11 cellular contexts compared by ENCODE assay signal in genomic region chr6:1636971-1637871, GRCh38. TPM values are rescaled to one million over a fixed set of nuclear protein-coding genes. Genes with fewer than 3 reads are reported as not detected.
DNase-seq lines count a peak whose midpoint lies in the region; ATAC-seq and TF ChIP-seq lines count a peak whose summit lies in the region.
"Had no signal": no experiment of that assay in that cellular context is flagged by ENCODE, and none has a peak within 500 bp of the region (broad histone marks: within the 10 kb centered on the region; RNA-seq: fewer than 3 reads in every experiment).

No MANE protein-coding gene starts in this region.

- no peaks in the 10 kb centered on the region for H3K9me3 ChIP-seq in RWPE2 (ENCODE audit: severe bottlenecking)
- H3K9me3 ChIP-seq: colonic mucosa had no signal

- H3K4me1 Mint-ChIP-seq in Calu3 (ENCODE audit: low read depth, unreplicated experiment) (peaks cover 21% of the 10 kb centered on the region), memory B cell (peaks cover 10% of the 10 kb centered on the region)

- DNase-seq in Calu3 = peak; percentile 60
- DNase-seq in RWPE2 (ENCODE audit: low spot score) = peak; percentile 82
- no peak for DNase-seq in memory B cell (ENCODE audit: low spot score in 2 of 2)
- DNase-seq in T-helper 1 cell = no peak
- no peak for DNase-seq in stimulated activated CD4-positive, alpha-beta T cell treated with anti-CD3 and anti-CD28 coated beads, Interleukin-1b, Interleukin-23, amount 100 ng/mL, for 48 hours
- no peak for DNase-seq in HuH-7.5 (ENCODE audit: low spot score)
- DNase-seq: CD8-positive, alpha-beta T cell; colonic mucosa; H9 had no signal

- no peaks in the 10 kb centered on the region for H3K9me3 Mint-ChIP-seq in Calu3 (ENCODE audit: low read depth, unreplicated experiment)
- no peaks in the 10 kb centered on the region for H3K9me3 Mint-ChIP-seq in memory B cell
- H3K9me3 Mint-ChIP-seq: CD8-positive, alpha-beta T cell; H9 had no signal

- H3K27ac Mint-ChIP-seq in Calu3 (ENCODE audit: unreplicated experiment) = no peak overlapping the region
- H3K27ac Mint-ChIP-seq in memory B cell = no peak overlapping the region
- H3K27ac Mint-ChIP-seq: CD8-positive, alpha-beta T cell; H9 had no signal

- intact Hi-C loops in Calu3 (cut with micrococcal nuclease; ENCODE audit: unreplicated experiment) = no loop called here

- peaks cover 18% of the 10 kb centered on the region for H3K4me1 ChIP-seq in RWPE2 (ENCODE audit: insufficient read depth, poor library complexity, severe bottlenecking)
- H3K4me1 ChIP-seq: colonic mucosa had no signal

- H3K4me3 Mint-ChIP-seq in Calu3 (ENCODE audit: low read depth, unreplicated experiment) (no peak overlapping the region), memory B cell (no peak overlapping the region)
- H3K4me3 Mint-ChIP-seq: CD8-positive, alpha-beta T cell; H9 had no signal

- ATAC-seq in RWPE2 (ENCODE audit: low read depth) = peak; percentile 93
- ATAC-seq in memory B cell (ENCODE audit: low read depth) = peak; percentile 84
- ATAC-seq in GM18867 (IDR thresholded peaks at IDR 0.05; ENCODE audit: unreplicated experiment) = no peak
- ATAC-seq: CD8-positive, alpha-beta T cell had no signal

- H3K36me3 Mint-ChIP-seq in Calu3 (ENCODE audit: insufficient read depth, unreplicated experiment) (peaks cover 10% of the 10 kb centered on the region), memory B cell (peaks cover 5% of the 10 kb centered on the region)

- H3K27ac ChIP-seq in RWPE2 (ENCODE audit: poor library complexity, severe bottlenecking) = peak overlapping the region; percentile 43
- H3K27ac ChIP-seq: colonic mucosa had no signal

- no TSS peak for BruUV-seq in Calu3 (replicated peaks; lab: Mats Ljungman, UMichigan)

- H3K27me3 Mint-ChIP-seq in Calu3 (ENCODE audit: unreplicated experiment) (no peaks in the 10 kb centered on the region), memory B cell (peaks cover under 1% of the 10 kb centered on the region)

- no peaks in the 10 kb centered on the region for H3K27me3 ChIP-seq in RWPE2 (ENCODE audit: insufficient read depth, poor library complexity, severe bottlenecking)
- H3K27me3 ChIP-seq: colonic mucosa had no signal

- no peak overlapping the region for H3K4me3 ChIP-seq in RWPE2 (ENCODE audit: severe bottlenecking)
- H3K4me3 ChIP-seq: colonic mucosa had no signal

- TF ChIP-seq EP300 in Ishikawa (IDR thresholded peaks at IDR 0.05; ENCODE audit: borderline replicate concordance) = no peak

- CTCF ChIA-PET in Calu3 (lab: Charles Lee) = interaction anchor here (1.1 to 1.2 kb wide), 2 partner anchors 49 to 129 kb away, joined by 3 read pairs; no protein-coding TSS in a partner anchor

- H3K36me3 ChIP-seq in RWPE2 (ENCODE audit: low read depth) = no peaks in the 10 kb centered on the region
- H3K36me3 ChIP-seq: colonic mucosa had no signal

- no peak for TF ChIP-seq RAD21 in Ishikawa (IDR thresholded peaks at IDR 0.05; ENCODE audit: low read depth)

- TF ChIP-seq CTCF in Calu3 (IDR thresholded peaks at IDR 0.05; ENCODE audit: unreplicated experiment) = no peak
- no peak for TF ChIP-seq CTCF in RWPE2 (IDR thresholded peaks at IDR 0.05; ENCODE audit: poor library complexity, severe bottlenecking)

TF ChIP-seq in Ishikawa, 13 proteins besides CTCF, POLR2A, EP300 and RAD21:
- TF ChIP-seq YY1 (IDR thresholded peaks at IDR 0.05; ENCODE audit: low read depth) = no peak
- TF ChIP-seq MAX (IDR thresholded peaks at IDR 0.05) = peak; percentile 71; the same call in 1 of the 2 replicates
- no peak for TF ChIP-seq TAF1 (IDR thresholded peaks at IDR 0.05; ENCODE audit: low read depth)
- no peak for TF ChIP-seq FOXM1 (IDR thresholded peaks at IDR 0.05; ENCODE audit: borderline replicate concordance, low read depth)
- peak; percentile 53; the same call in 1 of the 2 replicates for TF ChIP-seq TCF12 (IDR thresholded peaks at IDR 0.05; ENCODE audit: low read depth)
- no peak for TF ChIP-seq USF1 (IDR thresholded peaks at IDR 0.05)

RNA-seq across cellular contexts. Expression of gene FOXC1, which starts 27.5 kb away (rescaled TPM):
- total RNA-seq in Calu3 (2022) = 12.3 and 16.5 TPM in 2 replicates
- total RNA-seq: CD8-positive, alpha-beta T cell; H9 had no signal

Comparison
In these comparisons a context has a peak if more than half of its experiments do, and no peak if none do; other contexts are left out.
1. DNase-seq: peak in Calu3 (single experiment) and RWPE2 (single experiment); none in memory B cell (0 of 2), T-helper 1 cell (0 of 5), stimulated activated CD4-positive, alpha-beta T cell treated with anti-CD3 and anti-CD28 coated beads, Interleukin-1b, Interleukin-23, amount 100 ng/mL, for 48 hours (single experiment) and HuH-7.5 (single experiment).